In the genomic region with DNA sequence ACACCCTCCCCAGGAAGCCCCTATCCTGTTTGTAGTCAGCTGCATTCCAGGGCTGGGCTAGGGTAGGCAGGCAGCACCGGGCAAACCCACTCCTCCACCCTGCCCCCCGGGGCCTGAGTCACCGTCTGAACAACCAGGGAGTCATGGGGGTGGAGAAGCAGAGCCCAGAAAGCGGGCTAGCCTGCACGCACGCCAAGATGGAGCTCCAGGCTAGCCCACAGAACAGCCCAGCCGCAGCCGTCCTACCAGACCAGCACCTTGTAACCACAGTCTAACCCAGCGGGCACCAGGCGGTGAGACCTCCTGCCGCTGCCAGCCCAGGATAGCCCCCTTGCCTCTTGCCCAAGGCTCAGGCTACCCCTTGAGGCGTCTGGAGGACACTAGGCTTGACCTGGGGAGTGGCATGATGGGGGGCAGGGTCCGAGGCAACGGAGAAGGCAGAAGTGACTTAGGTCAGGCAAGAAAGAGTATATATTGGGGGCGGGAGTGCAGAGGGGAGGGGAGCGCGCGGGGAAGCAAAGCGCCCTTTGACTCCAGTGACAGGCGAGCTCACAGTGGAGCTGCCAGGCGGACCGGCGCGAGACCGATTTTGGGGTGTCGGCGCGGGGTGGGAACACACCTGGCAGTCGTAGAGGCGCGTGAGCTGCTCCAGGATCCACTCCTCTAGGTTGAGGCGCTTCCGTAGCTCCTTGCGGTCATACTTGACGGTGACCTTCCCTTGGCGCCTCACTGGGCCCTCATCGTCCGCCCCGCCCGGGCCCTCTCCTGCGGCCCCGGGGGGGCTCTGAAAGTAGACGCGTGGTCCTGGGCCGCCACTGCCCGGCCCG, we compare ENCODE assay signal across 8 cellular contexts. TPM values are rescaled to one million over a fixed set of nuclear protein-coding genes. Genes with fewer than 3 reads are reported as not detected.
A peak's percentile ranks its signal among the peaks of the same experiment; 100 is the strongest.
DNase-seq lines count a peak whose midpoint lies in the region; ATAC-seq and TF ChIP-seq lines count a peak whose summit lies in the region.

No MANE protein-coding gene starts in this region.

- H3K4me3 ChIP-seq in OCI-LY1 (ENCODE audit: low read depth, low read length, poor library complexity, severe bottlenecking) (peak overlapping the region; percentile 91), fibroblast of pulmonary artery (replicated peaks; ENCODE audit: low read depth, low read length) (peak overlapping the region; percentile 94), neutrophil (ENCODE audit: low read depth in 1 of 2, low read length in 1 of 2) (peak overlapping the region; percentile 55 to 85)

- no peaks in the 10 kb centered on the region for H3K9me3 Mint-ChIP-seq in activated T-helper 1 cell treated with anti-CD3 and anti-CD28 coated beads, Interleukin-12 subunit alpha, Interleukin-12 subunit beta, Interleukin-2, Interleukin-4 antibody, amounts not matched to agents 30 ng/mL and 10 ng/mL and 1 ng/mL, durations not matched to agents 14 hours and 24 hours and 36 hours
- no peaks in the 10 kb centered on the region for H3K9me3 Mint-ChIP-seq in type B pancreatic cell

- H3K27me3 Mint-ChIP-seq in activated T-helper 1 cell treated with anti-CD3 and anti-CD28 coated beads, Interleukin-12 subunit alpha, Interleukin-12 subunit beta, Interleukin-2, Interleukin-4 antibody, amounts not matched to agents 30 ng/mL and 10 ng/mL and 1 ng/mL, durations not matched to agents 14 hours and 24 hours and 36 hours (ENCODE audit: insufficient read depth), result peaks cover 1% of the 10 kb centered on the region
- H3K27me3 Mint-ChIP-seq in type B pancreatic cell, result no peaks in the 10 kb centered on the region

- DNase-seq in NCI-H345 (lab: John Stamatoyannopoulos, UW) (peak; percentile 58), NCI-H345 treated with DMSO at 0.1 percent for 48 hours (lab: John Stamatoyannopoulos, UW; ENCODE audit: unreplicated experiment) (no peak), fibroblast of pulmonary artery (ENCODE audit: low read depth) (peak; percentile 82), type B pancreatic cell (ENCODE audit: extremely low spot score, unreplicated experiment) (no peak)
- peak; percentile 35 for DNase-seq in activated T-helper 1 cell treated with anti-CD3 and anti-CD28 coated beads, Interleukin-12 subunit alpha, Interleukin-12 subunit beta, Interleukin-2, Interleukin-4 antibody, amounts not matched to agents 30 ng/mL and 10 ng/mL and 1 ng/mL, durations not matched to agents 14 hours and 24 hours and 36 hours (ENCODE audit: low spot score)

- no peaks in the 10 kb centered on the region for H4K20me1 ChIP-seq in OCI-LY1 (ENCODE audit: insufficient read depth, low read length)

- peak overlapping the region; percentile 94 for H3K27ac Mint-ChIP-seq in activated T-helper 1 cell treated with anti-CD3 and anti-CD28 coated beads, Interleukin-12 subunit alpha, Interleukin-12 subunit beta, Interleukin-2, Interleukin-4 antibody, amounts not matched to agents 30 ng/mL and 10 ng/mL and 1 ng/mL, durations not matched to agents 14 hours and 24 hours and 36 hours
- peak overlapping the region; percentile 99 for H3K27ac Mint-ChIP-seq in type B pancreatic cell

- H3K36me3 ChIP-seq in OCI-LY1 (ENCODE audit: insufficient read depth, low read length) (peaks cover 21% of the 10 kb centered on the region; the same call in 1 of the 2 replicates), neutrophil (no peaks in the 10 kb centered on the region)

- H3K79me2 ChIP-seq in OCI-LY1 (ENCODE audit: insufficient read depth, low read length), result no peaks in the 10 kb centered on the region; the same call in 1 of the 2 replicates

- H2AFZ ChIP-seq in OCI-LY1 (ENCODE audit: low read length), result no peak overlapping the region

- H3K4me2 ChIP-seq in OCI-LY1 (ENCODE audit: low read length), result peak overlapping the region; percentile 79

- ATAC-seq in HG02973 (IDR thresholded peaks at IDR 0.05; ENCODE audit: unreplicated experiment), result no peak

- peak overlapping the region; percentile 94 for H3K4me3 Mint-ChIP-seq in activated T-helper 1 cell treated with anti-CD3 and anti-CD28 coated beads, Interleukin-12 subunit alpha, Interleukin-12 subunit beta, Interleukin-2, Interleukin-4 antibody, amounts not matched to agents 30 ng/mL and 10 ng/mL and 1 ng/mL, durations not matched to agents 14 hours and 24 hours and 36 hours
- H3K4me3 Mint-ChIP-seq in type B pancreatic cell, result peak overlapping the region; percentile 94

- 0 out of 2 replicates have a peak, but pooled peaks cover 3% of the 10 kb centered on the region for H3F3A ChIP-seq in OCI-LY1 (ENCODE audit: insufficient read depth, low read length)

- peaks cover 5% of the 10 kb centered on the region for H3K36me3 Mint-ChIP-seq in activated T-helper 1 cell treated with anti-CD3 and anti-CD28 coated beads, Interleukin-12 subunit alpha, Interleukin-12 subunit beta, Interleukin-2, Interleukin-4 antibody, amounts not matched to agents 30 ng/mL and 10 ng/mL and 1 ng/mL, durations not matched to agents 14 hours and 24 hours and 36 hours (ENCODE audit: low read depth)
- no peaks in the 10 kb centered on the region for H3K36me3 Mint-ChIP-seq in type B pancreatic cell

- H3K4me1 Mint-ChIP-seq in activated T-helper 1 cell treated with anti-CD3 and anti-CD28 coated beads, Interleukin-12 subunit alpha, Interleukin-12 subunit beta, Interleukin-2, Interleukin-4 antibody, amounts not matched to agents 30 ng/mL and 10 ng/mL and 1 ng/mL, durations not matched to agents 14 hours and 24 hours and 36 hours (ENCODE audit: low read depth), result peaks cover 29% of the 10 kb centered on the region
- peaks cover 16% of the 10 kb centered on the region for H3K4me1 Mint-ChIP-seq in type B pancreatic cell (ENCODE audit: unreplicated experiment)

- H3K9me3 ChIP-seq in OCI-LY1 (ENCODE audit: low read length) (no peaks in the 10 kb centered on the region), neutrophil (no peaks in the 10 kb centered on the region)

- H3K27me3 ChIP-seq in OCI-LY1 (ENCODE audit: insufficient read depth, low read length) (no peaks in the 10 kb centered on the region), neutrophil (peaks cover 16% of the 10 kb centered on the region)

- intact Hi-C loops in activated T-helper 1 cell treated with anti-CD3 and anti-CD28 coated beads, Interleukin-12 subunit alpha, Interleukin-12 subunit beta, Interleukin-2, Interleukin-4 antibody, amounts not matched to agents 30 ng/mL and 10 ng/mL and 1 ng/mL, durations not matched to agents 14 hours and 24 hours and 36 hours (cut with micrococcal nuclease), result loop anchor here (1.0 kb wide), 4 partner anchors 16 to 59 kb away; partner anchors contain the start of genes DNAJC4 and ESRRA

- H3K4me1 ChIP-seq in OCI-LY1 (ENCODE audit: insufficient read depth, low read length, severe bottlenecking), result peaks cover 54% of the 10 kb centered on the region
- H3K4me1 ChIP-seq in neutrophil (ENCODE audit: control insufficient read depth in 1 of 2, insufficient read depth in 1 of 2, low read depth in 1 of 2, low read length in 1 of 2), result peaks cover 47 to 58% of the 10 kb centered on the region in 2 experiments

- TF ChIP-seq CTCF in OCI-LY1 (IDR thresholded peaks at IDR 0.05; ENCODE audit: low read length), result no peak
- TF ChIP-seq CTCF in fibroblast of pulmonary artery (IDR thresholded peaks at IDR 0.05; ENCODE audit: low read length, missing control alignments), result no peak
- no peak for TF ChIP-seq CTCF in neutrophil (IDR thresholded peaks at IDR 0.05)
- peak; percentile 17 for TF ChIP-seq CTCF in type B pancreatic cell (conservative IDR thresholded peaks at IDR 0.05)

- H3K27ac ChIP-seq in OCI-LY1 (ENCODE audit: low read depth, low read length, poor library complexity, severe bottlenecking) (peak overlapping the region; percentile 85), neutrophil (peak overlapping the region; percentile 13)

- no peaks in the 10 kb centered on the region for H3K9me2 ChIP-seq in OCI-LY1 (ENCODE audit: low read depth, low read length)

- peak overlapping the region; percentile 91 for H3K9ac ChIP-seq in OCI-LY1 (ENCODE audit: low read length)

RNA-seq across cellular contexts. Expression of gene PPP1R14B, which starts 0.7 kb away (rescaled TPM):
- total RNA-seq in activated T-helper 1 cell treated with anti-CD3 and anti-CD28 coated beads, Interleukin-12 subunit alpha, Interleukin-12 subunit beta, Interleukin-2, Interleukin-4 antibody, amounts not matched to agents 30 ng/mL and 10 ng/mL and 1 ng/mL, durations not matched to agents 14 hours and 24 hours and 36 hours, result 238 and 248 TPM in 2 replicates
- total RNA-seq in type B pancreatic cell (ENCODE audit: low replicate concordance), result 187 and 274 TPM in 2 replicates

RNA-seq across cellular contexts. Expression of gene FKBP2, which starts 5.1 kb away (rescaled TPM):
- total RNA-seq in activated T-helper 1 cell treated with anti-CD3 and anti-CD28 coated beads, Interleukin-12 subunit alpha, Interleukin-12 subunit beta, Interleukin-2, Interleukin-4 antibody, amounts not matched to agents 30 ng/mL and 10 ng/mL and 1 ng/mL, durations not matched to agents 14 hours and 24 hours and 36 hours, result 32.6 and 34.3 TPM in 2 replicates
- total RNA-seq in type B pancreatic cell (ENCODE audit: low replicate concordance), result 52.8 and 69.6 TPM in 2 replicates

RNA-seq across cellular contexts. Expression of gene PLCB3, which starts 5.3 kb away (rescaled TPM):
- 13.4 and 14.2 TPM in 2 replicates for total RNA-seq in activated T-helper 1 cell treated with anti-CD3 and anti-CD28 coated beads, Interleukin-12 subunit alpha, Interleukin-12 subunit beta, Interleukin-2, Interleukin-4 antibody, amounts not matched to agents 30 ng/mL and 10 ng/mL and 1 ng/mL, durations not matched to agents 14 hours and 24 hours and 36 hours
- 40.7 and 56.2 TPM in 2 replicates for total RNA-seq in type B pancreatic cell (ENCODE audit: low replicate concordance)

RNA-seq across cellular contexts. Expression of gene VEGFB, which starts 11.6 kb away (rescaled TPM):
- 55.5 and 60.2 TPM in 2 replicates for total RNA-seq in activated T-helper 1 cell treated with anti-CD3 and anti-CD28 coated beads, Interleukin-12 subunit alpha, Interleukin-12 subunit beta, Interleukin-2, Interleukin-4 antibody, amounts not matched to agents 30 ng/mL and 10 ng/mL and 1 ng/mL, durations not matched to agents 14 hours and 24 hours and 36 hours
- total RNA-seq in type B pancreatic cell (ENCODE audit: low replicate concordance), result 66.3 and 71.8 TPM in 2 replicates

RNA-seq across cellular contexts. Expression of gene DNAJC4, which starts 15.7 kb away (rescaled TPM):
- total RNA-seq in activated T-helper 1 cell treated with anti-CD3 and anti-CD28 coated beads, Interleukin-12 subunit alpha, Interleukin-12 subunit beta, Interleukin-2, Interleukin-4 antibody, amounts not matched to agents 30 ng/mL and 10 ng/mL and 1 ng/mL, durations not matched to agents 14 hours and 24 hours and 36 hours, result 18.4 and 19.8 TPM in 2 replicates
- 48.2 and 50.8 TPM in 2 replicates for total RNA-seq in type B pancreatic cell (ENCODE audit: low replicate concordance)

Comparison
In these comparisons a context has a peak if more than half of its experiments do, and no peak if none do; other contexts are left out.
1. DNase-seq: peak in NCI-H345 (single experiment), activated T-helper 1 cell treated with anti-CD3 and anti-CD28 coated beads, Interleukin-12 subunit alpha, Interleukin-12 subunit beta, Interleukin-2, Interleukin-4 antibody, amounts not matched to agents 30 ng/mL and 10 ng/mL and 1 ng/mL, durations not matched to agents 14 hours and 24 hours and 36 hours (single experiment) and fibroblast of pulmonary artery (single experiment); none in NCI-H345 treated with DMSO at 0.1 percent for 48 hours (single experiment) and type B pancreatic cell (single experiment).
2. Peak in every context shown above with its lines, with median percentiles within 50 percentile points of each other: H3K4me3 ChIP-seq.